ENCODE assay signal across 23 cellular contexts in the genomic region with DNA sequence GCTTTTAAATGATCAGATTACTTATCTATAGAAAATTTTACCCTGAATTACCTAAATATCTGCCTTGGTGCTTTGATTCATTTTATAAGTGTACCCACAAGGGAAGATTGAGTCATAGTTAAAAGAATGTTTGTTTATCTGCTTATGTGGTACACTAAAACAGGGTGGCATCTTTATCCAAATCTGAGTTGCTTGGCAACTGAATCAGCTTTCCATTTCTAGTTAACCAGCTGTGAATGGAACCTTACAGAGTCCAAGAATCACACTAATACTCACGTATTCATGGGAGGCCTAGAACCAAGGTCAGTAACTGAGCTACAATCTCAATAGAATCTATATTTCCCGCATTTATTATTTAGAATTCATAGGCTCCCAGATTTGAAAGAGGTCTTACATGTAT. TPM values are rescaled to one million over a fixed set of nuclear protein-coding genes. Genes with fewer than 3 reads are reported as not detected.
DNase-seq lines count a peak whose midpoint lies in the region; ATAC-seq and TF ChIP-seq lines count a peak whose summit lies in the region.
"Had no signal": no experiment of that assay in that cellular context is flagged by ENCODE, and none has a peak within 500 bp of the region (broad histone marks: within the 10 kb centered on the region; RNA-seq: fewer than 3 reads in every experiment).

No MANE protein-coding gene starts in this region.

- no peaks in the 10 kb centered on the region for H3K9me3 ChIP-seq in breast epithelium
- H3K9me3 ChIP-seq: psoas muscle, upper lobe of left lung had no signal

- H3K27ac Mint-ChIP-seq in MCF 10A (ENCODE audit: low read depth, unreplicated experiment), result no peak overlapping the region
- H3K27ac Mint-ChIP-seq: T-helper 1 cell treated with Interleukin-12 subunit alpha and Interleukin-12 subunit beta and Interleukin-4 antibody, amounts not matched to agents 30 μg/mL and 1 μg/mL, for 36 hours had no signal

- intact Hi-C loops in MCF 10A (cut with micrococcal nuclease), result no loop called here
- intact Hi-C loops in breast epithelium (cut with DNase I; ENCODE audit: low total_unique reads), result no loop called here

- ATAC-seq in HG03469 (IDR thresholded peaks at IDR 0.05; ENCODE audit: unreplicated experiment) (no peak), HG02759 (IDR thresholded peaks at IDR 0.05; ENCODE audit: unreplicated experiment) (no peak)
- ATAC-seq: GM12878, psoas muscle had no signal

- no peaks in the 10 kb centered on the region for H3K36me3 ChIP-seq in breast epithelium
- H3K36me3 ChIP-seq: upper lobe of left lung, WERI-Rb-1 had no signal

- no peaks in the 10 kb centered on the region for H3K27me3 ChIP-seq in breast epithelium
- H3K27me3 ChIP-seq: upper lobe of left lung had no signal

- no peaks in the 10 kb centered on the region for H3K36me3 Mint-ChIP-seq in MCF 10A (ENCODE audit: insufficient read depth, unreplicated experiment)

- DNase-seq in MCF 10A (ENCODE audit: unreplicated experiment) (peak; percentile 4), breast epithelium (ENCODE audit: low spot score in 2 of 2) (no peak), RPMI7951 (ENCODE audit: low read depth) (peak; percentile 35), epithelial cell of esophagus (ENCODE audit: low read depth) (peak; percentile 20), SKM-1 treated with dmso at 0.1 percent for 144 hours (lab: John Stamatoyannopoulos, UW; ENCODE audit: unreplicated experiment) (no peak)
- no peak for DNase-seq in activated naive CD4-positive, alpha-beta T cell treated with Interleukin-2 at 50 U/mL for 16 hours
- DNase-seq: activated CD8-positive, alpha-beta memory T cell treated with anti-CD3 and anti-CD28 coated beads, Interleukin-2, amount 50 U/mL, for 48 hours; activated effector memory CD4-positive, alpha-beta T cell treated with Interleukin-2 at 50 U/mL for 16 hours; central memory CD4-positive, alpha-beta T cell; midbrain; NCI-H1694 treated with DMSO at 0.1 percent for 48 hours; NCI-H748 treated with DMSO at 0.1 percent for 48 hours; OCI-M1; psoas muscle; SIG-M5; upper lobe of left lung; WERI-Rb-1 had no signal

- no peak overlapping the region for H3K27ac ChIP-seq in breast epithelium
- H3K27ac ChIP-seq: 22Rv1, C4-2B, psoas muscle, upper lobe of left lung, WERI-Rb-1 had no signal

- no peaks in the 10 kb centered on the region for H3K4me1 Mint-ChIP-seq in MCF 10A (ENCODE audit: insufficient read depth, unreplicated experiment)

- TF ChIP-seq CTCF in MCF 10A (IDR thresholded peaks at IDR 0.05; ENCODE audit: unreplicated experiment) (no peak), breast epithelium (IDR thresholded peaks at IDR 0.05) (no peak), epithelial cell of esophagus (IDR thresholded peaks at IDR 0.05; ENCODE audit: insufficient read depth, low read depth, low read length, missing control alignments) (no peak)

- H3K4me1 ChIP-seq in breast epithelium, result no peaks in the 10 kb centered on the region
- H3K4me1 ChIP-seq: upper lobe of left lung had no signal

- BruUV-seq in MCF 10A (replicated peaks; lab: Mats Ljungman, UMichigan), result no TSS peak

- H3K9me3 Mint-ChIP-seq in MCF 10A (ENCODE audit: unreplicated experiment), result no peaks in the 10 kb centered on the region
- H3K9me3 Mint-ChIP-seq: T-helper 1 cell treated with Interleukin-12 subunit alpha and Interleukin-12 subunit beta and Interleukin-4 antibody, amounts not matched to agents 30 μg/mL and 1 μg/mL, for 36 hours had no signal

- H3K4me3 ChIP-seq in breast epithelium (no peak overlapping the region), epithelial cell of esophagus (ENCODE audit: low read length) (no peak overlapping the region)
- H3K4me3 ChIP-seq: GM12878, psoas muscle, upper lobe of left lung had no signal

- CTCF ChIA-PET in MCF 10A (lab: Yijun Ruan, JAX), result no interaction called here

- POLR2A ChIA-PET in MCF 10A (lab: Yijun Ruan, JAX), result no interaction called here

- no peaks in the 10 kb centered on the region for H3K27me3 Mint-ChIP-seq in MCF 10A (ENCODE audit: insufficient read depth, unreplicated experiment)

- no peak overlapping the region for H3K4me3 Mint-ChIP-seq in MCF 10A (ENCODE audit: unreplicated experiment)
- H3K4me3 Mint-ChIP-seq: T-helper 1 cell treated with Interleukin-12 subunit alpha and Interleukin-12 subunit beta and Interleukin-4 antibody, amounts not matched to agents 30 μg/mL and 1 μg/mL, for 36 hours had no signal

- TF ChIP-seq POLR2A in breast epithelium (IDR thresholded peaks at IDR 0.05), result no peak

RNA-seq across cellular contexts. Expression of gene CAP2, which starts 44.0 kb away (rescaled TPM):
- total RNA-seq in MCF 10A (2022) (12.3 and 14.3 TPM in 2 replicates), breast epithelium (10 to 100 TPM in 1 of 3 donors, 1 to 10 TPM in 2; 3.9 to 15.1 (median 7.5) TPM)
- 29.5 and 35.9 TPM in 2 replicates for total RNA-seq in RPMI7951 (2014; rRNA removed; shearing (Covaris generic))

Comparison
In these comparisons a context has a peak if more than half of its experiments do, and no peak if none do; other contexts are left out.
1. DNase-seq: peak in MCF 10A (single experiment), RPMI7951 (single experiment) and epithelial cell of esophagus (single experiment); none in breast epithelium (0 of 2), SKM-1 treated with dmso at 0.1 percent for 144 hours (single experiment) and activated naive CD4-positive, alpha-beta T cell treated with Interleukin-2 at 50 U/mL for 16 hours (single experiment).